ENCODE assay signal across 32 cellular contexts in genomic region chr3:191968299-191968698, GRCh38.
"Had no signal": no experiment of that assay in that cellular context is flagged by ENCODE, and none has a peak within 500 bp of the region (broad histone marks: within the 10 kb centered on the region; RNA-seq: fewer than 3 reads in every experiment).

No MANE protein-coding gene starts in this region.

- FAIRE-seq: astrocyte, TTC549 had no signal

- H3K27me3 ChIP-seq: adrenal gland, body of pancreas, brain microvascular endothelial cell, breast epithelium had no signal

- DNase-seq: activated B cell treated with CpG ODN at 0.5 μM for 24 hours; activated CD4-positive, alpha-beta memory T cell treated with anti-CD3 and anti-CD28 coated beads for 36 hours; activated CD4-positive, alpha-beta T cell treated with anti-CD3 and anti-CD28 coated beads for 4 hours; activated CD4-positive, alpha-beta T cell treated with anti-CD3 and anti-CD28 coated beads, Interleukin-2, amount 10 ng/mL, durations not matched to agents 24 days and 14 days; activated CD4-positive, alpha-beta T cell treated with anti-CD3 and anti-CD28 coated beads, Interleukin-2, amount 50 U/mL, for 1 hour; activated CD4-positive, alpha-beta T cell treated with anti-CD3 and anti-CD28 coated beads, Interleukin-2, amount 50 U/mL, for 4 hours; activated CD4-positive, CD25-positive, alpha-beta regulatory T cell treated with anti-CD3 and anti-CD28 coated beads, Interleukin-2, amount 50 U/mL, for 72 hours; activated CD8-positive, alpha-beta memory T cell treated with anti-CD3 and anti-CD28 coated beads, Interleukin-2, amount 50 U/mL, for 4 hours; activated CD8-positive, alpha-beta T cell treated with anti-CD3 and anti-CD28 coated beads for 36 hours; activated effector memory CD4-positive, alpha-beta T cell treated with anti-CD3 and anti-CD28 coated beads, Interleukin-2, amount 50 U/mL, for 16 hours; activated gamma-delta T cell treated with Interleukin-2 at 50 U/mL for 16 hours; activated naive CD4-positive, alpha-beta T cell; activated naive CD4-positive, alpha-beta T cell treated with anti-CD3 and anti-CD28 coated beads for 36 hours; activated naive CD4-positive, alpha-beta T cell treated with anti-CD3 and anti-CD28 coated beads, Interleukin-2, amount 50 U/mL, for 16 hours; activated naive CD8-positive, alpha-beta T cell treated with anti-CD3 and anti-CD28 coated beads for 36 hours; activated T-cell treated with anti-CD3 and anti-CD28 coated beads for 4 hours; activated T-cell treated with anti-CD3 and anti-CD28 coated beads, Interleukin-2, amount 50 U/mL, for 1 hour; activated T-cell treated with anti-CD3 and anti-CD28 coated beads, Interleukin-2, amount 50 U/mL, for 4 hours; activated T-cell treated with anti-CD3 and anti-CD28 coated beads, Interleukin-2, amount 50 U/mL, for 72 hours; adrenal gland; amniotic stem cell; aorta; body of pancreas; brain microvascular endothelial cell; central memory CD4-positive, alpha-beta T cell; T-helper 2 cell; T-helper 9 cell had no signal

- H3K4me3 ChIP-seq: adrenal gland, body of pancreas, breast epithelium had no signal

- H3K9me3 ChIP-seq: adrenal gland, body of pancreas, breast epithelium had no signal

- H3K27ac ChIP-seq: adrenal gland, body of pancreas, brain microvascular endothelial cell, breast epithelium had no signal

- ATAC-seq: activated CD8-positive, alpha-beta T cell treated with anti-CD3 and anti-CD28 coated beads for 36 hours; activated naive CD4-positive, alpha-beta T cell treated with anti-CD3 and anti-CD28 coated beads, Interleukin-2, amount 50 U/mL, for 72 hours; activated T-cell treated with anti-CD3 and anti-CD28 coated beads, Interleukin-2, amount 50 U/mL, for 4 hours; activated T-cell treated with anti-CD3 and anti-CD28 coated beads, Interleukin-2, amount 50 U/mL, for 72 hours; activated T-helper 17 cell treated with anti-CD3 and anti-CD28 coated beads, Interleukin-2, amount 50 U/mL, for 72 hours; body of pancreas had no signal

- H3K4me1 ChIP-seq: adrenal gland, body of pancreas, breast epithelium had no signal

- H3K36me3 ChIP-seq: adrenal gland, brain microvascular endothelial cell, breast epithelium had no signal
